22 cellular contexts compared by ENCODE assay signal in genomic region chr7:42982604-42983115, GRCh38. TPM values are rescaled to one million over a fixed set of nuclear protein-coding genes. Genes with fewer than 3 reads are reported as not detected.
A peak's percentile ranks its signal among the peaks of the same experiment; 100 is the strongest.
DNase-seq lines count a peak whose midpoint lies in the region; TF ChIP-seq lines count a peak whose summit lies in the region.
"Had no signal": no experiment of that assay in that cellular context is flagged by ENCODE, and none has a peak within 500 bp of the region (broad histone marks: within the 10 kb centered on the region; RNA-seq: fewer than 3 reads in every experiment).

No MANE protein-coding gene starts in this region.

- H2AK5ac ChIP-seq in mesenchymal stem cell (ENCODE audit: low read length, severe bottlenecking): no peak overlapping the region

- DNase-seq in DMS53 (lab: John Stamatoyannopoulos, UW): peak; percentile 31
- DNase-seq in DMS53 treated with DMSO at 0.1 percent for 48 hours (lab: John Stamatoyannopoulos, UW; ENCODE audit: unreplicated experiment): no peak
- DNase-seq in RKO (ENCODE audit: low spot score): peak; percentile 19
- DNase-seq in epithelial cell of esophagus (ENCODE audit: low read depth): peak; percentile 3
- DNase-seq in mesenchymal stem cell: no peak
- DNase-seq in NCI-H2227 treated with DMSO at 0.1 percent for 48 hours (lab: John Stamatoyannopoulos, UW): no peak
- DNase-seq in GF-D8 (lab: John Stamatoyannopoulos, UW): no peak
- no peak for DNase-seq in MV-4-11 (lab: John Stamatoyannopoulos, UW)
- DNase-seq: 8988T; Calu3; CD8-positive, alpha-beta T cell; EL; NCI-H1105; NCI-H146; NCI-H2029; NCI-H226; NCI-H510A treated with DMSO at 0.1 percent for 48 hours; NCI-H774; SIG-M5 had no signal

- no peaks in the 10 kb centered on the region for H3K27me3 ChIP-seq in mesenchymal stem cell (ENCODE audit: control insufficient read depth in 1 of 2, insufficient read depth in 1 of 2, low read length in 2 of 2)
- H3K27me3 ChIP-seq: BLaER1 treated with 17β-estradiol and CSF1 and Interleukin-3, amounts not matched to agents 10 nM and 100 nM had no signal

- H3K9ac ChIP-seq in mesenchymal stem cell (ENCODE audit: low read length): no peak overlapping the region
- H3K9ac ChIP-seq: BLaER1 treated with 17β-estradiol and CSF1 and Interleukin-3, amounts not matched to agents 10 nM and 100 nM; KMS-11 had no signal

- no peak for TF ChIP-seq CTCF in epithelial cell of esophagus (IDR thresholded peaks at IDR 0.05; ENCODE audit: insufficient read depth, low read depth, low read length, missing control alignments)

- no peak overlapping the region for H3K4me2 ChIP-seq in mesenchymal stem cell (ENCODE audit: low read length, poor library complexity, severe bottlenecking)
- H3K4me2 ChIP-seq: BLaER1 treated with 17β-estradiol and CSF1 and Interleukin-3, amounts not matched to agents 10 nM and 100 nM; KMS-11 had no signal

- H3K4me3 ChIP-seq in epithelial cell of esophagus (ENCODE audit: low read length) (no peak overlapping the region), mesenchymal stem cell (ENCODE audit: insufficient read depth in 1 of 2, low read depth in 1 of 2, low read length in 2 of 2) (no peak overlapping the region)
- H3K4me3 ChIP-seq: BLaER1 treated with 17β-estradiol and CSF1 and Interleukin-3, amounts not matched to agents 10 nM and 100 nM; HAP-1 had no signal

- no peak overlapping the region for H2BK5ac ChIP-seq in mesenchymal stem cell (ENCODE audit: low read depth, low read length, poor library complexity, severe bottlenecking)

- H2BK12ac ChIP-seq in mesenchymal stem cell (ENCODE audit: low read length in 2 of 2): peak overlapping the region in 1 of 2 experiments; percentile 43

- H2AFZ ChIP-seq in mesenchymal stem cell (ENCODE audit: low read depth, low read length): no peak overlapping the region

- H4K8ac ChIP-seq in mesenchymal stem cell (ENCODE audit: low read length): no peak overlapping the region

- no peaks in the 10 kb centered on the region for H3K79me1 ChIP-seq in mesenchymal stem cell (replicated peaks; ENCODE audit: low read length, poor library complexity, severe bottlenecking)

- H2BK120ac ChIP-seq in mesenchymal stem cell (ENCODE audit: low read depth, low read length): no peak overlapping the region

- no peaks in the 10 kb centered on the region for H3K4me1 ChIP-seq in mesenchymal stem cell (ENCODE audit: control insufficient read depth, insufficient read depth, low read depth, low read length)
- H3K4me1 ChIP-seq: BLaER1 treated with 17β-estradiol and CSF1 and Interleukin-3, amounts not matched to agents 10 nM and 100 nM; HAP-1 had no signal

- peaks cover 18% of the 10 kb centered on the region for H3K9me3 ChIP-seq in mesenchymal stem cell (ENCODE audit: control insufficient read depth, low read length)
- H3K9me3 ChIP-seq: HAP-1 had no signal

- H3K23ac ChIP-seq in mesenchymal stem cell (ENCODE audit: low read length in 2 of 2): no peak overlapping the region

- H4K91ac ChIP-seq in mesenchymal stem cell (ENCODE audit: low read length): peak overlapping the region; percentile 6

- WGBS in mesenchymal stem cell: 86% methylated on average over 3 of the region's 3 CpGs

- H3K18ac ChIP-seq in mesenchymal stem cell (ENCODE audit: low read depth in 1 of 2, low read length in 2 of 2): no peak overlapping the region

- H3K27ac ChIP-seq in mesenchymal stem cell (ENCODE audit: low read length, poor library complexity, severe bottlenecking): no peak overlapping the region
- H3K27ac ChIP-seq: BLaER1 treated with 17β-estradiol and CSF1 and Interleukin-3, amounts not matched to agents 10 nM and 100 nM; KMS-11 had no signal

- H3K14ac ChIP-seq in mesenchymal stem cell (ENCODE audit: low read length in 2 of 2): no peak overlapping the region

- H3K36me3 ChIP-seq in mesenchymal stem cell (ENCODE audit: control insufficient read depth in 1 of 2, insufficient read depth in 2 of 2, low read depth in 1 of 2, low read length in 2 of 2): no peaks in the 10 kb centered on the region
- H3K36me3 ChIP-seq: BLaER1 treated with 17β-estradiol and CSF1 and Interleukin-3, amounts not matched to agents 10 nM and 100 nM; HAP-1 had no signal

- H2BK15ac ChIP-seq in mesenchymal stem cell (ENCODE audit: low read depth, poor library complexity, severe bottlenecking): no peak overlapping the region

- H3K4ac ChIP-seq in mesenchymal stem cell (ENCODE audit: low read depth in 1 of 2, low read length in 2 of 2): no peak overlapping the region

RNA-seq across cellular contexts. Expression of gene MRPL32, which starts 50.5 kb away (rescaled TPM):
- polyA plus RNA-seq in mesenchymal stem cell (2013, experiment 1 of 2): 65.8 TPM
- polyA plus RNA-seq in mesenchymal stem cell (2013, experiment 2 of 2): 82.5 TPM

RNA-seq across cellular contexts. Expression of gene PSMA2, which starts 50.7 kb away (rescaled TPM):
- polyA plus RNA-seq in mesenchymal stem cell (2013, experiment 1 of 2): 149 TPM
- 165 TPM for polyA plus RNA-seq in mesenchymal stem cell (2013, experiment 2 of 2)

Comparison
In these comparisons a context has a peak if more than half of its experiments do, and no peak if none do; other contexts are left out.
1. DNase-seq: peak in DMS53 (single experiment), RKO (single experiment) and epithelial cell of esophagus (single experiment); none in DMS53 treated with DMSO at 0.1 percent for 48 hours (single experiment), mesenchymal stem cell (single experiment), NCI-H2227 treated with DMSO at 0.1 percent for 48 hours (single experiment), GF-D8 (single experiment) and MV-4-11 (single experiment).